ENCODE assay signal across 21 cellular contexts in genomic region chr16:2282866-2283555, GRCh38.
DNase-seq lines count a peak whose midpoint lies in the region; ATAC-seq, FAIRE-seq and TF ChIP-seq lines count a peak whose summit lies in the region.
"Had no signal": no experiment of that assay in that cellular context is flagged by ENCODE, and none has a peak within 500 bp of the region (broad histone marks: within the 10 kb centered on the region; RNA-seq: fewer than 3 reads in every experiment).

No MANE protein-coding gene starts in this region.

- DNase-seq in NCI-H82 (lab: John Stamatoyannopoulos, UW) = peak; percentile 72
- DNase-seq in NCI-H82 treated with DMSO at 0.1 percent for 48 hours (lab: John Stamatoyannopoulos, UW; ENCODE audit: unreplicated experiment) = no peak
- DNase-seq in NCI-H524 treated with DMSO at 0.1 percent for 48 hours (lab: John Stamatoyannopoulos, UW) = peak; percentile 65
- DNase-seq in epidermal melanocyte (ENCODE audit: insufficient read length, low spot score) = peak; percentile 5
- no peak for DNase-seq in NCI-H2081 treated with DMSO at 0.1 percent for 48 hours (lab: John Stamatoyannopoulos, UW)
- no peak for DNase-seq in activated gamma-delta T cell treated with Interleukin-2 at 50 U/mL for 16 hours
- DNase-seq in H54 (ENCODE audit: insufficient read length, low spot score) = no peak
- DNase-seq: AML-193, DMS153, GOT3, KG1, MV-4-11, NCI-H1930, NCI-H446 treated with DMSO at 0.1 percent for 48 hours, NCI-H774, PC-3, SIG-M5, T-cell had no signal

- no peak for FAIRE-seq in H54 (lab: Jason Lieb, UNC)
- FAIRE-seq: GM12878 had no signal

- TF ChIP-seq POLR2A in H54 (IDR thresholded peaks at IDR 0.05; ENCODE audit: low read depth, low read length) = no peak

- no peak for ATAC-seq in HG03196 (IDR thresholded peaks at IDR 0.05; ENCODE audit: unreplicated experiment)
- ATAC-seq: GM12878, PC-3, SK-N-SH treated with all-trans-retinoic acid at 6 μM for 48 hours, T-cell had no signal

Comparison
In these comparisons a context has a peak if more than half of its experiments do, and no peak if none do; other contexts are left out.
1. DNase-seq: peak in NCI-H82 (single experiment), NCI-H524 treated with DMSO at 0.1 percent for 48 hours (single experiment) and epidermal melanocyte (single experiment); none in NCI-H82 treated with DMSO at 0.1 percent for 48 hours (single experiment), NCI-H2081 treated with DMSO at 0.1 percent for 48 hours (single experiment), activated gamma-delta T cell treated with Interleukin-2 at 50 U/mL for 16 hours (single experiment) and H54 (single experiment).